1 cellular context compared by ENCODE assay signal in the genomic region with DNA sequence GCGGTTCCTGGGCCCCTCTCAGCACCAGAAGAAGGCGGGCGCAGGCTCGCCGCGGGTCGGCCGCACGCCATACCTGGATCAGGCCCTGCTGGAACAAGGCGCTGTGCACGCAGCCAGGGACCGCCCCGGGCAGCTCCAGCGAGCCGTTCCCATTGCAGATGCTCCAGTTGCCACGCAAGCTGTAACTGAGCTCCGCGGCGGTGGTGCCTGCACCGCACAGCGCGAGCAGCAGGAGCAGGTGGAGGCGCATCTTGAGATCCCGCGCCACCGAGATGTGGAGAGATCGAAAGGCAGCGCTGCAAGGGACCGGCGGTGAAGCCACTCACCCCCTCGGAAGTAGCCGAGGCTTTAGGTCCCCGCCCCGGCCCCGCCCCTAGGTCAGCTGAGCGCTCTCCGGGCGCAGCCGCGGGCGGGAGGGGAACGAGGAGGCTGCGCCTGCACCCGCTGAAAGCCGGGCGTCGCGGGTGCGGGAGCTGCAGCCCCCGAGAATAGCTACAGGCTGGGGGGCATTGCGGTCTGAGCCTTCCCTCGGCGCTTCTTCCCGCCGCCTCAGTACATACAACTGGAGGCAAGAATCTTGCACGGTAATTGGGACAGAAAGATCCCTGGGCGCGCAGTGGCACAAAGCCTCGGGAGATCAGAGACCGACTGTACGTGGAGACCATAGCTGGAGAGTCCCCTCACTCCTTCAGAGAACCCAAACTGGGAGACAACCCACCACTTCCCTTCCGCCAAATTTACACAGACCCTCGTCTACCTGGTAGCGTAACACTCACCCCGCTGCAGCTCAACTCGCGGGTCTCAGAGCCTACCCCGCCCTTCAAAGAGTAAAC.
TF ChIP-seq lines count a peak whose summit lies in the region.

A gene (minus strand): TSS at position 324 of the 833 bp plus-strand sequence. CDS start 74 bp downstream, at position 250.

TF ChIP-seq in K562, 482 proteins besides CTCF, POLR2A, EP300 and RAD21 (continued from another document and continues in another):
- TF ChIP-seq, protein P1, sequence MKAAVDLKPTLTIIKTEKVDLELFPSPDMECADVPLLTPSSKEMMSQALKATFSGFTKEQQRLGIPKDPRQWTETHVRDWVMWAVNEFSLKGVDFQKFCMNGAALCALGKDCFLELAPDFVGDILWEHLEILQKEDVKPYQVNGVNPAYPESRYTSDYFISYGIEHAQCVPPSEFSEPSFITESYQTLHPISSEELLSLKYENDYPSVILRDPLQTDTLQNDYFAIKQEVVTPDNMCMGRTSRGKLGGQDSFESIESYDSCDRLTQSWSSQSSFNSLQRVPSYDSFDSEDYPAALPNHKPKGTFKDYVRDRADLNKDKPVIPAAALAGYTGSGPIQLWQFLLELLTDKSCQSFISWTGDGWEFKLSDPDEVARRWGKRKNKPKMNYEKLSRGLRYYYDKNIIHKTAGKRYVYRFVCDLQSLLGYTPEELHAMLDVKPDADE (conservative IDR thresholded peaks at IDR 0.05; ENCODE audit: control insufficient read depth, low read depth, low read length) = peak; percentile 47
- TF ChIP-seq, protein P2, sequence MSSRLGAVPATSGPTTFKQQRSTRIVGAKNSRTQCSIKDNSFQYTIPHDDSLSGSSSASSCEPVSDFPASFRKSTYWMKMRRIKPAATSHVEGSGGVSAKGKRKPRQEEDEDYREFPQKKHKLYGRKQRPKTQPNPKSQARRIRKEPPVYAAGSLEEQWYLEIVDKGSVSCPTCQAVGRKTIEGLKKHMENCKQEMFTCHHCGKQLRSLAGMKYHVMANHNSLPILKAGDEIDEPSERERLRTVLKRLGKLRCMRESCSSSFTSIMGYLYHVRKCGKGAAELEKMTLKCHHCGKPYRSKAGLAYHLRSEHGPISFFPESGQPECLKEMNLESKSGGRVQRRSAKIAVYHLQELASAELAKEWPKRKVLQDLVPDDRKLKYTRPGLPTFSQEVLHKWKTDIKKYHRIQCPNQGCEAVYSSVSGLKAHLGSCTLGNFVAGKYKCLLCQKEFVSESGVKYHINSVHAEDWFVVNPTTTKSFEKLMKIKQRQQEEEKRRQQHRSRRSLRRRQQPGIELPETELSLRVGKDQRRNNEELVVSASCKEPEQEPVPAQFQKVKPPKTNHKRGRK (tag; IDR thresholded peaks at IDR 0.05) = no peak
- TF ChIP-seq PCBP1 (IDR thresholded peaks at IDR 0.05; ENCODE audit: low read depth, low read length, poor library complexity, severe bottlenecking) (no peak), ZNF766 (CRISPR knock-in tag; conservative IDR thresholded peaks at IDR 0.05) (0 out of 2 replicates have a peak, but pooled peaks have one; percentile 31), ZKSCAN8 (CRISPR knock-in tag; IDR thresholded peaks at IDR 0.05) (no peak), NFIC (IDR thresholded peaks at IDR 0.05) (peak; percentile 22; the same call in 1 of the 2 replicates), TCF7 (IDR thresholded peaks at IDR 0.05; ENCODE audit: borderline replicate concordance) (no peak), SMARCB1 (IDR thresholded peaks at IDR 0.05; ENCODE audit: insufficient read length, low read depth) (no peak), HEY1 (CRISPR knock-in tag; IDR thresholded peaks at IDR 0.05; ENCODE audit: borderline replicate concordance) (no peak), PML (IDR thresholded peaks at IDR 0.05; ENCODE audit: low read length) (peak; percentile 54; the same call in 1 of the 2 replicates), ZBTB8A (IDR thresholded peaks at IDR 0.05; ENCODE audit: partially characterized antibody) (no peak), TAF9B (IDR thresholded peaks at IDR 0.05; ENCODE audit: partially characterized antibody) (no peak), IFI16 (CRISPR knock-in tag; IDR thresholded peaks at IDR 0.05) (no peak), HLTF (IDR thresholded peaks at IDR 0.05) (no peak), CHD4 (IDR thresholded peaks at IDR 0.05; ENCODE audit: insufficient read depth, insufficient replicate concordance, low read depth, low read length, poor library complexity, severe bottlenecking) (no peak), CREM (IDR thresholded peaks at IDR 0.05; ENCODE audit: low read depth) (no peak; the same call in 1 of the 2 replicates), STAT5A (IDR thresholded peaks at IDR 0.05; ENCODE audit: borderline replicate concordance, low read length) (no peak), ETS2 (tag; IDR thresholded peaks at IDR 0.05; ENCODE audit: borderline replicate concordance, poor library complexity, severe bottlenecking) (no peak), ZNF764 (CRISPR knock-in tag; IDR thresholded peaks at IDR 0.05; ENCODE audit: low read depth) (no peak), SAFB2 (IDR thresholded peaks at IDR 0.05; ENCODE audit: borderline replicate concordance, low read depth, low read length, severe bottlenecking) (no peak), CEBPB (tag; IDR thresholded peaks at IDR 0.05) (no peak), CBX8 (IDR thresholded peaks at IDR 0.05; ENCODE audit: borderline replicate concordance, extremely low read depth, low read depth, low read length, poor library complexity, severe bottlenecking) (no peak), JUNB (CRISPR knock-in tag; conservative IDR thresholded peaks at IDR 0.05) (no peak), ZNF699 (CRISPR knock-in tag; IDR thresholded peaks at IDR 0.05; ENCODE audit: insufficient replicate concordance) (no peak), ZNF324 (CRISPR knock-in tag; IDR thresholded peaks at IDR 0.05) (no peak)
- TF ChIP-seq, protein P3, sequence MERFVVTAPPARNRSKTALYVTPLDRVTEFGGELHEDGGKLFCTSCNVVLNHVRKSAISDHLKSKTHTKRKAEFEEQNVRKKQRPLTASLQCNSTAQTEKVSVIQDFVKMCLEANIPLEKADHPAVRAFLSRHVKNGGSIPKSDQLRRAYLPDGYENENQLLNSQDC (CRISPR knock-in tag; IDR thresholded peaks at IDR 0.05) = no peak
- TF ChIP-seq, protein P4, sequence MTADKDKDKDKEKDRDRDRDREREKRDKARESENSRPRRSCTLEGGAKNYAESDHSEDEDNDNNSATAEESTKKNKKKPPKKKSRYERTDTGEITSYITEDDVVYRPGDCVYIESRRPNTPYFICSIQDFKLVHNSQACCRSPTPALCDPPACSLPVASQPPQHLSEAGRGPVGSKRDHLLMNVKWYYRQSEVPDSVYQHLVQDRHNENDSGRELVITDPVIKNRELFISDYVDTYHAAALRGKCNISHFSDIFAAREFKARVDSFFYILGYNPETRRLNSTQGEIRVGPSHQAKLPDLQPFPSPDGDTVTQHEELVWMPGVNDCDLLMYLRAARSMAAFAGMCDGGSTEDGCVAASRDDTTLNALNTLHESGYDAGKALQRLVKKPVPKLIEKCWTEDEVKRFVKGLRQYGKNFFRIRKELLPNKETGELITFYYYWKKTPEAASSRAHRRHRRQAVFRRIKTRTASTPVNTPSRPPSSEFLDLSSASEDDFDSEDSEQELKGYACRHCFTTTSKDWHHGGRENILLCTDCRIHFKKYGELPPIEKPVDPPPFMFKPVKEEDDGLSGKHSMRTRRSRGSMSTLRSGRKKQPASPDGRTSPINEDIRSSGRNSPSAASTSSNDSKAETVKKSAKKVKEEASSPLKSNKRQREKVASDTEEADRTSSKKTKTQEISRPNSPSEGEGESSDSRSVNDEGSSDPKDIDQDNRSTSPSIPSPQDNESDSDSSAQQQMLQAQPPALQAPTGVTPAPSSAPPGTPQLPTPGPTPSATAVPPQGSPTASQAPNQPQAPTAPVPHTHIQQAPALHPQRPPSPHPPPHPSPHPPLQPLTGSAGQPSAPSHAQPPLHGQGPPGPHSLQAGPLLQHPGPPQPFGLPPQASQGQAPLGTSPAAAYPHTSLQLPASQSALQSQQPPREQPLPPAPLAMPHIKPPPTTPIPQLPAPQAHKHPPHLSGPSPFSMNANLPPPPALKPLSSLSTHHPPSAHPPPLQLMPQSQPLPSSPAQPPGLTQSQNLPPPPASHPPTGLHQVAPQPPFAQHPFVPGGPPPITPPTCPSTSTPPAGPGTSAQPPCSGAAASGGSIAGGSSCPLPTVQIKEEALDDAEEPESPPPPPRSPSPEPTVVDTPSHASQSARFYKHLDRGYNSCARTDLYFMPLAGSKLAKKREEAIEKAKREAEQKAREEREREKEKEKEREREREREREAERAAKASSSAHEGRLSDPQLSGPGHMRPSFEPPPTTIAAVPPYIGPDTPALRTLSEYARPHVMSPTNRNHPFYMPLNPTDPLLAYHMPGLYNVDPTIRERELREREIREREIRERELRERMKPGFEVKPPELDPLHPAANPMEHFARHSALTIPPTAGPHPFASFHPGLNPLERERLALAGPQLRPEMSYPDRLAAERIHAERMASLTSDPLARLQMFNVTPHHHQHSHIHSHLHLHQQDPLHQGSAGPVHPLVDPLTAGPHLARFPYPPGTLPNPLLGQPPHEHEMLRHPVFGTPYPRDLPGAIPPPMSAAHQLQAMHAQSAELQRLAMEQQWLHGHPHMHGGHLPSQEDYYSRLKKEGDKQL (CRISPR knock-in tag; IDR thresholded peaks at IDR 0.05; ENCODE audit: borderline replicate concordance) = no peak
- TF ChIP-seq, protein P5, sequence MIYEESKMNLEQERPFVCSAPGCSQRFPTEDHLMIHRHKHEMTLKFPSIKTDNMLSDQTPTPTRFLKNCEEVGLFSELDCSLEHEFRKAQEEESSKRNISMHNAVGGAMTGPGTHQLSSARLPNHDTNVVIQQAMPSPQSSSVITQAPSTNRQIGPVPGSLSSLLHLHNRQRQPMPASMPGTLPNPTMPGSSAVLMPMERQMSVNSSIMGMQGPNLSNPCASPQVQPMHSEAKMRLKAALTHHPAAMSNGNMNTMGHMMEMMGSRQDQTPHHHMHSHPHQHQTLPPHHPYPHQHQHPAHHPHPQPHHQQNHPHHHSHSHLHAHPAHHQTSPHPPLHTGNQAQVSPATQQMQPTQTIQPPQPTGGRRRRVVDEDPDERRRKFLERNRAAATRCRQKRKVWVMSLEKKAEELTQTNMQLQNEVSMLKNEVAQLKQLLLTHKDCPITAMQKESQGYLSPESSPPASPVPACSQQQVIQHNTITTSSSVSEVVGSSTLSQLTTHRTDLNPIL (CRISPR knock-in tag; IDR thresholded peaks at IDR 0.05) = no peak
- TF ChIP-seq, protein P6, sequence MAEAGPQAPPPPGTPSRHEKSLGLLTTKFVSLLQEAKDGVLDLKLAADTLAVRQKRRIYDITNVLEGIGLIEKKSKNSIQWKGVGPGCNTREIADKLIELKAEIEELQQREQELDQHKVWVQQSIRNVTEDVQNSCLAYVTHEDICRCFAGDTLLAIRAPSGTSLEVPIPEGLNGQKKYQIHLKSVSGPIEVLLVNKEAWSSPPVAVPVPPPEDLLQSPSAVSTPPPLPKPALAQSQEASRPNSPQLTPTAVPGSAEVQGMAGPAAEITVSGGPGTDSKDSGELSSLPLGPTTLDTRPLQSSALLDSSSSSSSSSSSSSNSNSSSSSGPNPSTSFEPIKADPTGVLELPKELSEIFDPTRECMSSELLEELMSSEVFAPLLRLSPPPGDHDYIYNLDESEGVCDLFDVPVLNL (CRISPR knock-in tag; IDR thresholded peaks at IDR 0.05; ENCODE audit: low read depth) = 0 out of 2 replicates have a peak, but pooled peaks have one; percentile 47
- TF ChIP-seq, protein P7, sequence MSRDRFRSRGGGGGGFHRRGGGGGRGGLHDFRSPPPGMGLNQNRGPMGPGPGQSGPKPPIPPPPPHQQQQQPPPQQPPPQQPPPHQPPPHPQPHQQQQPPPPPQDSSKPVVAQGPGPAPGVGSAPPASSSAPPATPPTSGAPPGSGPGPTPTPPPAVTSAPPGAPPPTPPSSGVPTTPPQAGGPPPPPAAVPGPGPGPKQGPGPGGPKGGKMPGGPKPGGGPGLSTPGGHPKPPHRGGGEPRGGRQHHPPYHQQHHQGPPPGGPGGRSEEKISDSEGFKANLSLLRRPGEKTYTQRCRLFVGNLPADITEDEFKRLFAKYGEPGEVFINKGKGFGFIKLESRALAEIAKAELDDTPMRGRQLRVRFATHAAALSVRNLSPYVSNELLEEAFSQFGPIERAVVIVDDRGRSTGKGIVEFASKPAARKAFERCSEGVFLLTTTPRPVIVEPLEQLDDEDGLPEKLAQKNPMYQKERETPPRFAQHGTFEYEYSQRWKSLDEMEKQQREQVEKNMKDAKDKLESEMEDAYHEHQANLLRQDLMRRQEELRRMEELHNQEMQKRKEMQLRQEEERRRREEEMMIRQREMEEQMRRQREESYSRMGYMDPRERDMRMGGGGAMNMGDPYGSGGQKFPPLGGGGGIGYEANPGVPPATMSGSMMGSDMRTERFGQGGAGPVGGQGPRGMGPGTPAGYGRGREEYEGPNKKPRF (IDR thresholded peaks at IDR 0.05; ENCODE audit: low read depth, low read length) = no peak
- TF ChIP-seq, protein P8, sequence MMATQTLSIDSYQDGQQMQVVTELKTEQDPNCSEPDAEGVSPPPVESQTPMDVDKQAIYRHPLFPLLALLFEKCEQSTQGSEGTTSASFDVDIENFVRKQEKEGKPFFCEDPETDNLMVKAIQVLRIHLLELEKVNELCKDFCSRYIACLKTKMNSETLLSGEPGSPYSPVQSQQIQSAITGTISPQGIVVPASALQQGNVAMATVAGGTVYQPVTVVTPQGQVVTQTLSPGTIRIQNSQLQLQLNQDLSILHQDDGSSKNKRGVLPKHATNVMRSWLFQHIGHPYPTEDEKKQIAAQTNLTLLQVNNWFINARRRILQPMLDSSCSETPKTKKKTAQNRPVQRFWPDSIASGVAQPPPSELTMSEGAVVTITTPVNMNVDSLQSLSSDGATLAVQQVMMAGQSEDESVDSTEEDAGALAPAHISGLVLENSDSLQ (IDR thresholded peaks at IDR 0.05) = no peak
- TF ChIP-seq, protein P9, sequence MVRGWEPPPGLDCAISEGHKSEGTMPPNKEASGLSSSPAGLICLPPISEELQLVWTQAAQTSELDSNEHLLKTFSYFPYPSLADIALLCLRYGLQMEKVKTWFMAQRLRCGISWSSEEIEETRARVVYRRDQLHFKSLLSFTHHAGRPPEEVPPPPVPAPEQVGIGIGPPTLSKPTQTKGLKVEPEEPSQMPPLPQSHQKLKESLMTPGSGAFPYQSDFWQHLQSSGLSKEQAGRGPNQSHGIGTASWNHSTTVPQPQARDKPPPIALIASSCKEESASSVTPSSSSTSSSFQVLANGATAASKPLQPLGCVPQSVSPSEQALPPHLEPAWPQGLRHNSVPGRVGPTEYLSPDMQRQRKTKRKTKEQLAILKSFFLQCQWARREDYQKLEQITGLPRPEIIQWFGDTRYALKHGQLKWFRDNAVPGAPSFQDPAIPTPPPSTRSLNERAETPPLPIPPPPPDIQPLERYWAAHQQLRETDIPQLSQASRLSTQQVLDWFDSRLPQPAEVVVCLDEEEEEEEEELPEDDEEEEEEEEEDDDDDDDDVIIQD (CRISPR knock-in tag; IDR thresholded peaks at IDR 0.05) = no peak
